In the genomic region with DNA sequence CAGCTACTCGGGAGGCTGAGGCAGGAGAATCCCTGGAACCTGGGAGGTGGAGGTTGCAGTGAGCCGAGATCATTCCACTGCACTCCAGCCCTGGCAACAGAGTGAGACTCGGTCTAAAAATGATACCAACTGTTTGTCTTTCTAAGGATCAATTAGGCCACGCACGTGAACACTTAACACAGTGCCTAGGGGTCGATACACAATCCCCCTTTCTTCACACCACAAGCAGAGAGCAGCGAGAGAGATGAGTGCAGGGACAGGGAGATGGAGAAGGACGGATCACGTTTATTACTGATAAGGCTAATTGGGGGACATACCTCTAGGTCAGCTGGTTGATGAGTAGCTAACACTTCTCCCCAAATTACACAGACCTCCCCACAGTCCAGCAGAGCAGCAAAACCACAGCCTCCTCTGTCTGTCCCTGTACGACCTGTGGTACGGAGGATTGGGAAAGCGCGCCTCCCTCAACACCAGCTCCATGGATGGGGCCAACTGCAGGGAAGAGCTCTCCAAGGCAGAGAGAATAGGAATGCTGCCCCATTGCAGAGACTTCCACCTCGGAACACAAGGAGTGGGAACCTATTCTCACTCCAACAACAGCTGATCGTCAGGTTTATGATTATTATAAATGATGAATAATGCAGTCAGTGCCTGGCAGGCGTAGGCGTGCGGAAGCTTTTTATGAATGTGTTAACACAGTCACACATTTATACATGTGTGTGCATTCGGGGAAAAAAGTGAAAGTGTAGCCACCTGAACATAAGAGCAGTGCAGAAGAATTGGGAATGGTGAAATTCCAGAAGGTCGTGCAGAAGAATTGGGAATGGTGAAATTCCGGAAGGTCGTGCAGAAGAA, we compare ENCODE assay signal across 18 cellular contexts.
DNase-seq lines count a peak whose midpoint lies in the region; ATAC-seq and TF ChIP-seq lines count a peak whose summit lies in the region.
"Had no signal": no experiment of that assay in that cellular context is flagged by ENCODE, and none has a peak within 500 bp of the region (broad histone marks: within the 10 kb centered on the region; RNA-seq: fewer than 3 reads in every experiment).

No MANE protein-coding gene starts in this region.

- peak overlapping the region; percentile 2 for H3K4me3 Mint-ChIP-seq in stimulated activated naive CD8-positive, alpha-beta T cell treated with anti-CD3 and anti-CD28 coated beads, Interleukin-15, Interleukin-2, amounts not matched to agents 100 ng/mL and 50 ng/mL, for 24 hours
- no peak overlapping the region for H3K4me3 Mint-ChIP-seq in chondrocyte (ENCODE audit: unreplicated experiment)
- peak overlapping the region in 1 of 8 donors; percentile 8 for H3K4me3 Mint-ChIP-seq in CD4-positive, alpha-beta memory T cell
- H3K4me3 Mint-ChIP-seq: H9 had no signal

- CTCF ChIA-PET in CD4-positive, alpha-beta memory T cell (lab: Charles Lee; ENCODE audit: partially characterized antibody) = no interaction called here

- H3K27me3 ChIP-seq in CD4-positive, alpha-beta memory T cell (ENCODE audit: insufficient read depth, low read length) = no peaks in the 10 kb centered on the region
- H3K27me3 ChIP-seq: tibial nerve had no signal

- no peaks in the 10 kb centered on the region for H3K4me1 Mint-ChIP-seq in stimulated activated naive CD8-positive, alpha-beta T cell treated with anti-CD3 and anti-CD28 coated beads, Interleukin-15, Interleukin-2, amounts not matched to agents 100 ng/mL and 50 ng/mL, for 24 hours (ENCODE audit: low read depth)
- H3K4me1 Mint-ChIP-seq in chondrocyte (ENCODE audit: low read depth) = peaks cover 13% of the 10 kb centered on the region
- H3K4me1 Mint-ChIP-seq in CD4-positive, alpha-beta memory T cell = peaks cover 0 to 2% (median 0%) of the 10 kb centered on the region in 4 donors

- no peak for ATAC-seq in stimulated activated naive CD8-positive, alpha-beta T cell treated with anti-CD3 and anti-CD28 coated beads, Interleukin-15, Interleukin-2, amounts not matched to agents 100 U/mL and 50 U/mL, for 24 hours

- no peaks in the 10 kb centered on the region for H3K36me3 ChIP-seq in CD4-positive, alpha-beta memory T cell (ENCODE audit: insufficient read depth, low read length)
- H3K36me3 ChIP-seq: tibial nerve had no signal

- POLR2A ChIA-PET in CD4-positive, alpha-beta memory T cell (lab: Charles Lee; ENCODE audit: partially characterized antibody) = no interaction called here

- no peak for TF ChIP-seq CTCF in chondrocyte (IDR thresholded peaks at IDR 0.05)

- no peak overlapping the region for H3K27ac ChIP-seq in CD4-positive, alpha-beta memory T cell (ENCODE audit: low read depth, low read length)
- H3K27ac ChIP-seq: 22Rv1, tibial nerve had no signal

- H3K9me3 Mint-ChIP-seq in stimulated activated naive CD8-positive, alpha-beta T cell treated with anti-CD3 and anti-CD28 coated beads, Interleukin-15, Interleukin-2, amounts not matched to agents 100 ng/mL and 50 ng/mL, for 24 hours = peaks cover 7% of the 10 kb centered on the region
- H3K9me3 Mint-ChIP-seq in chondrocyte (ENCODE audit: low read depth) = peaks cover 4% of the 10 kb centered on the region
- peaks cover 0 to 2% (median 0%) of the 10 kb centered on the region in 8 donors for H3K9me3 Mint-ChIP-seq in CD4-positive, alpha-beta memory T cell

- peak; percentile 27 for DNase-seq in NOMO-1 treated with DMSO at 0.1 percent for 48 hours (lab: John Stamatoyannopoulos, UW; ENCODE audit: unreplicated experiment)
- no peak for DNase-seq in NOMO-1 treated with dmso at 0.1 percent for 144 hours (lab: John Stamatoyannopoulos, UW; ENCODE audit: unreplicated experiment)
- DNase-seq in stimulated activated naive CD8-positive, alpha-beta T cell treated with anti-CD3 and anti-CD28 coated beads, Interleukin-15, Interleukin-2, amounts not matched to agents 100 U/mL and 50 U/mL, for 24 hours = no peak
- DNase-seq in chondrocyte (ENCODE audit: low spot score) = peak; percentile 15
- no peak for DNase-seq in ureter (ENCODE audit: low spot score)
- DNase-seq in CD4-positive, alpha-beta memory T cell = no peak
- no peak for DNase-seq in ecto neural progenitor cell (ENCODE audit: low spot score)
- DNase-seq: activated gamma-delta T cell treated with Interleukin-2 at 50 U/mL for 16 hours; C1 segment of cervical spinal cord; DMS79; effector memory CD4-positive, alpha-beta T cell; H9; NCI-H146; NCI-H226; SHP77 treated with DMSO at 0.1 percent for 48 hours had no signal

- H3K4me3 ChIP-seq in CD4-positive, alpha-beta memory T cell (ENCODE audit: low read length in 2 of 2) = no peak overlapping the region
- H3K4me3 ChIP-seq: tibial nerve had no signal

- H3K27ac Mint-ChIP-seq in stimulated activated naive CD8-positive, alpha-beta T cell treated with anti-CD3 and anti-CD28 coated beads, Interleukin-15, Interleukin-2, amounts not matched to agents 100 ng/mL and 50 ng/mL, for 24 hours = peak overlapping the region; percentile 72
- no peak overlapping the region for H3K27ac Mint-ChIP-seq in chondrocyte (ENCODE audit: unreplicated experiment)
- H3K27ac Mint-ChIP-seq in CD4-positive, alpha-beta memory T cell = peak overlapping the region in 1 of 7 donors; percentile 93

- H3K36me3 Mint-ChIP-seq in stimulated activated naive CD8-positive, alpha-beta T cell treated with anti-CD3 and anti-CD28 coated beads, Interleukin-15, Interleukin-2, amounts not matched to agents 100 ng/mL and 50 ng/mL, for 24 hours (ENCODE audit: low read depth) = peaks cover 4% of the 10 kb centered on the region
- peaks cover 4% of the 10 kb centered on the region for H3K36me3 Mint-ChIP-seq in chondrocyte (ENCODE audit: low read depth)
- H3K36me3 Mint-ChIP-seq in CD4-positive, alpha-beta memory T cell = no peaks in the 10 kb centered on the region

- intact Hi-C loops in CD4-positive, alpha-beta memory T cell (cut with micrococcal nuclease) = no loop called here

- H3K9me3 ChIP-seq in CD4-positive, alpha-beta memory T cell (ENCODE audit: control insufficient read depth in 1 of 2, low read length in 2 of 2) = no peaks in the 10 kb centered on the region
- H3K9me3 ChIP-seq: tibial nerve had no signal

- H3K4me1 ChIP-seq in CD4-positive, alpha-beta memory T cell (ENCODE audit: insufficient read depth, low read length) = no peaks in the 10 kb centered on the region

- H3K27me3 Mint-ChIP-seq in stimulated activated naive CD8-positive, alpha-beta T cell treated with anti-CD3 and anti-CD28 coated beads, Interleukin-15, Interleukin-2, amounts not matched to agents 100 ng/mL and 50 ng/mL, for 24 hours = peaks cover 4% of the 10 kb centered on the region
- no peaks in the 10 kb centered on the region for H3K27me3 Mint-ChIP-seq in chondrocyte (ENCODE audit: low read depth)
- peaks cover 4 to 5% of the 10 kb centered on the region in 2 donors for H3K27me3 Mint-ChIP-seq in CD4-positive, alpha-beta memory T cell

Comparison
In these comparisons a context has a peak if more than half of its experiments do, and no peak if none do; other contexts are left out.
1. DNase-seq: peak in NOMO-1 treated with DMSO at 0.1 percent for 48 hours (single experiment) and chondrocyte (single experiment); none in NOMO-1 treated with dmso at 0.1 percent for 144 hours (single experiment), stimulated activated naive CD8-positive, alpha-beta T cell treated with anti-CD3 and anti-CD28 coated beads, Interleukin-15, Interleukin-2, amounts not matched to agents 100 U/mL and 50 U/mL, for 24 hours (single experiment), ureter (single experiment), CD4-positive, alpha-beta memory T cell (0 of 5) and ecto neural progenitor cell (single experiment).